12 cellular contexts compared by ENCODE assay signal in the genomic region with DNA sequence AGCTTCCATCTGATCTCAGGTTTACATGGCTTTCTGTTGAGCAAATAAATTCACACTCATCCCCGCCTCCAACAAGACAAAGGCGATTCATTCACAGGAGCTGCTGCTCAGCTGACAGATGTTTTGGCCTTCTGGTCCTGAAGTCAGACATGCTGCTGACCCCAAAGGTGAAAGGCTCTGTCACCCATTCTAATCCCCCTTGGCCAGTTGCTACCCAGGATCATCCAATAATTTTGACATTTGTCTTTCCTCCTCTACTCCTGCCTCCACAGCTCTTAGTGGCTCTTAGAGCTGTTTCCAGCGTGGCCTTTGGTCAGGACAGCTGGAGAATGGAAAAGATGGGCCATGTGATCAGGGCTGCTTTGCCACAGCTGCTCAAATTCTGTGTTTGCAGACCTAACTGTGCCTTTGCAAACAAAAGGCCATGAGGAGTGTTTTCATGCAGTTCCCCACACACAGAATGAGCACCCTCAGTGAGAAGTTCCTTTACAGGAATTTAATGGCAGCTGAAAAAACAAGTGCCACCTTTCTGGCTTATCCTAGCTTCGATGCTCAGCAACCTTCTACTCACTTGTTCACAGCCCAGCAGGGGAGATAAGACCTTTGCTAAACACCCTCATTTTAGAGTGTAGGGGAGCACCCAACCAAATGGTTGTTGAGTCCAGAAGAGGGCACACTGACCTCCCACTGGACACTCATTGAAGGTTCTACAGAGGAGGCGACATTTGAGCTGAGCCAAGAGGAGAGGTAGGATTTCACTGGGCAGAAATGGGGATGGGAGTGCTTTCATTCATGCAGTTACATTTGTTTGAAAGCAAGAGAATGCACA. TPM values are rescaled to one million over a fixed set of nuclear protein-coding genes. Genes with fewer than 3 reads are reported as not detected.
DNase-seq lines count a peak whose midpoint lies in the region; ATAC-seq and TF ChIP-seq lines count a peak whose summit lies in the region.
"Had no signal": no experiment of that assay in that cellular context is flagged by ENCODE, and none has a peak within 500 bp of the region (broad histone marks: within the 10 kb centered on the region; RNA-seq: fewer than 3 reads in every experiment).

No MANE protein-coding gene starts in this region.

- no peaks in the 10 kb centered on the region for H3K27me3 ChIP-seq in skeletal muscle tissue (ENCODE audit: control insufficient read depth in 3 of 3, insufficient read depth in 3 of 3, low read length in 3 of 3)
- H3K27me3 ChIP-seq in sigmoid colon, result no peaks in the 10 kb centered on the region
- H3K27me3 ChIP-seq: cardiac muscle cell, testis had no signal

- no peak overlapping the region for H3K9ac ChIP-seq in skeletal muscle tissue (ENCODE audit: low read depth in 1 of 3, low read length in 3 of 3)
- H3K9ac ChIP-seq: parathyroid adenoma had no signal

- TF ChIP-seq EP300 in sigmoid colon (IDR thresholded peaks at IDR 0.05), result no peak

- intact Hi-C loops in sigmoid colon (cut with DNase I), result no loop called here

- WGBS in sigmoid colon, 2 donors, result 65 to 74% methylated on average over 5 of the region's 5 CpGs

- H3K9me3 ChIP-seq in skeletal muscle tissue (ENCODE audit: control insufficient read depth in 3 of 3, low read length in 3 of 3) (no peaks in the 10 kb centered on the region), sigmoid colon (no peaks in the 10 kb centered on the region)
- H3K9me3 ChIP-seq: testis had no signal

- H3K4me3 ChIP-seq in skeletal muscle tissue (ENCODE audit: low read length in 3 of 3), result no peak overlapping the region
- no peak overlapping the region for H3K4me3 ChIP-seq in sigmoid colon
- H3K4me3 ChIP-seq: cardiac muscle cell, GM12878, testis had no signal

- ATAC-seq in GM18858 (IDR thresholded peaks at IDR 0.05; ENCODE audit: unreplicated experiment), result no peak
- no peak for ATAC-seq in GM21717 (IDR thresholded peaks at IDR 0.05; ENCODE audit: unreplicated experiment)
- ATAC-seq: GM12878 had no signal

- DNase-seq in NCI-H1092 treated with DMSO at 0.1 percent for 48 hours (lab: John Stamatoyannopoulos, UW) (peak; percentile 81), NCI-H748 (lab: John Stamatoyannopoulos, UW; ENCODE audit: unreplicated experiment) (peak; percentile 88), hippocampal formation (lab: John Stamatoyannopoulos, UW) (peak; percentile 15 to 33), sigmoid colon (no peak)
- DNase-seq: foreskin melanocyte, testis had no signal

- H3K36me3 ChIP-seq in skeletal muscle tissue (ENCODE audit: control insufficient read depth in 3 of 3, insufficient read depth in 3 of 3, low read length in 3 of 3), result no peaks in the 10 kb centered on the region
- no peaks in the 10 kb centered on the region for H3K36me3 ChIP-seq in sigmoid colon
- H3K36me3 ChIP-seq: cardiac muscle cell had no signal

- H3K27ac ChIP-seq in skeletal muscle tissue (ENCODE audit: low read depth, low read length), result peak overlapping the region; percentile 36
- peak overlapping the region in 1 of 4 donors; percentile 36 for H3K27ac ChIP-seq in sigmoid colon
- H3K27ac ChIP-seq: cardiac muscle cell, parathyroid adenoma, testis had no signal

- no peak for TF ChIP-seq CTCF in sigmoid colon (IDR thresholded peaks at IDR 0.05)

- no peak for TF ChIP-seq POLR2A in sigmoid colon (IDR thresholded peaks at IDR 0.05)

- no peaks in the 10 kb centered on the region for H3K4me1 ChIP-seq in skeletal muscle tissue (ENCODE audit: control insufficient read depth in 3 of 3, insufficient read depth in 3 of 3, low read length in 3 of 3)
- no peaks in the 10 kb centered on the region for H3K4me1 ChIP-seq in sigmoid colon
- H3K4me1 ChIP-seq: parathyroid adenoma had no signal

RNA-seq across cellular contexts. Expression of a gene that starts 39.0 kb away (rescaled TPM):
- total RNA-seq in skeletal muscle tissue, result 0.52 TPM
- total RNA-seq in sigmoid colon, result under 1 TPM in 2 of 4 donors, not detected in 2; 0.41 to 0.71 TPM
- under 1 TPM in 1 of 3 donors, not detected in 2; 0.10 TPM for polyA plus RNA-seq in sigmoid colon

RNA-seq across cellular contexts. Expression of a gene that starts 42.1 kb away (rescaled TPM):
- 3.7 TPM for total RNA-seq in skeletal muscle tissue
- 1 to 10 TPM; 1.2 to 5.5 (median 3.2) TPM for total RNA-seq in sigmoid colon
- polyA plus RNA-seq in sigmoid colon, result 1 to 10 TPM in 1 of 3 donors, under 1 TPM in 1, not detected in 1; 0.46 to 1.2 TPM
- polyA plus RNA-seq: cardiac muscle cell, GM12878 had no signal
